8 cellular contexts compared by ENCODE assay signal in the genomic region with DNA sequence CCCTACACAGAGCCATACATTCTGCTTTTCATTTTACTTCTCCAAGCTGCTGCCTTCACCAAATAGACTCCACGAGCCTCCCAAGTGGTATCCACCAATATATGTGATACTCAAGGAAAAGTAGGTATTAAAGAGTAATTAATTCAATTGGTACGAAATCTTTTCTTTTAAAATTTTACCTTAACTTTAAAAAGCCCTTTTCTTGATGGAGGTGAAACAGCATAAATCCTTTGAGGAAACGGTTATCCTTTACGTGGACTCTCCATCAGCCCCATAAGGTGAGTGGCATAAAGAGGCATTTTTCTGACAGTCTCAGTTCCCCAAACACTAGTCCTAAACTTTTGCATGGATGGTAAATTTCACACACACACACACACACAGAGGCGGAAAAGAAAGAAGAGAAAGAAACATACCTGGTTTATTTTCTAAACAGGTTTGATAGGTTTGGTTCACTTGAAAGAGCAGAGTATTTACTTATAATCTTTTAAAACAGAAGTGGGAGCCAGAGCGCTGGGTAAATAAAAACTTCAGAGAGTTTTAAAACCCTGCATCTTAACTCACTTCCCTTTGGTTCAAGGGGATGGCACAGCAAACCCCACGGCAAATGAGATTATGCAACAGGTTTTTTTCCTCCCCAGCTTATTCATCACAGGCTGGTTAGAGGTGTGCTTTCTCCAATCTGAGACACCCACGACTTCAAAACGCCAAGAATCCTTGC. TPM values are rescaled to one million over a fixed set of nuclear protein-coding genes. Genes with fewer than 3 reads are reported as not detected.
DNase-seq lines count a peak whose midpoint lies in the region; ATAC-seq, FAIRE-seq and TF ChIP-seq lines count a peak whose summit lies in the region.

No MANE protein-coding gene starts in this region.

- H3K27me3 ChIP-seq in K562 (ENCODE audit: control insufficient read depth in 2 of 2, insufficient read depth in 2 of 2, low read length in 2 of 2), result no peaks in the 10 kb centered on the region
- no peaks in the 10 kb centered on the region for H3K27me3 ChIP-seq in iPS-20b (ENCODE audit: insufficient read depth, low read length)

- H2AFZ ChIP-seq in K562 (ENCODE audit: low read depth, low read length), result peak overlapping the region; percentile 78

- no peak; the same call in 1 of the 2 replicates for TF ChIP-seq POLR2A in K562 (conservative IDR thresholded peaks at IDR 0.05)

- CTCF ChIA-PET in GM10248 (lab: Yijun Ruan, JAX), result no interaction called here
- CTCF ChIA-PET in K562 (lab: Yijun Ruan, JAX; ENCODE audit: low intra/inter-chr PET ratio), result interaction anchor here (1.0 kb wide), 1 partner anchor 51 kb away, joined by 3 read pairs; a partner anchor contains a TSS

- no peaks in the 10 kb centered on the region for H3K9me1 ChIP-seq in K562 (ENCODE audit: control insufficient read depth, insufficient read depth, low read length)

- peak overlapping the region; percentile 90 for H3K4me2 ChIP-seq in K562 (ENCODE audit: insufficient read depth, low read length)

- H4K20me1 ChIP-seq in K562 (replicated peaks; ENCODE audit: control insufficient read depth, insufficient read depth, low read length), result no peaks in the 10 kb centered on the region

- H3K36me3 ChIP-seq in K562 (ENCODE audit: control insufficient read depth, insufficient read depth, low read length) (no peaks in the 10 kb centered on the region), iPS-20b (ENCODE audit: insufficient read depth, low read depth, low read length) (no peaks in the 10 kb centered on the region)

- no peak for TF ChIP-seq RAD21 in K562 (CRISPR knock-in tag; conservative IDR thresholded peaks at IDR 0.05 in 1 of 2, IDR thresholded peaks at IDR 0.05 in 1 of 2)

- H3K9ac ChIP-seq in K562 (ENCODE audit: insufficient read depth in 1 of 2, low read depth in 2 of 2, low read length in 2 of 2), result peak overlapping the region; percentile 68 to 96; a peak in 2 of 4 replicates
- peak overlapping the region; percentile 96 for H3K9ac ChIP-seq in iPS-20b (ENCODE audit: low read depth, low read length)

- H3K4me1 ChIP-seq in K562 (replicated peaks in 1 of 2; ENCODE audit: control insufficient read depth in 2 of 2, insufficient read depth in 2 of 2, low read length in 2 of 2) (peaks cover 9 to 11% of the 10 kb centered on the region in 2 experiments; a peak in 4 of 5 replicates), iPS-20b (ENCODE audit: insufficient read depth, low read length) (peaks cover 21% of the 10 kb centered on the region)

- peak; percentile 42 for DNase-seq in GM10248 (ENCODE audit: extremely low spot score)
- DNase-seq in Kasumi-1 (lab: John Stamatoyannopoulos, UW), result peak; percentile 12 to 34
- peak; percentile 14 to 82 (median 53) for DNase-seq in T-helper 1 cell
- peak in 3 of 4 experiments; percentile 8 to 52 (median 23) for DNase-seq in K562 (ENCODE audit: extremely low read depth in 1 of 4, low spot score in 3 of 4)
- DNase-seq in posterior vena cava (ENCODE audit: low spot score), result no peak

- TSS peak; percentile 55 for BruUV-seq in K562 (replicated peaks; lab: Mats Ljungman, UMichigan)

- peak; percentile 77 for FAIRE-seq in K562 (lab: Jason Lieb, UNC)

- H3K4me3 ChIP-seq in K562 (peak overlapping the region; percentile 82), iPS-20b (ENCODE audit: low read length) (peak overlapping the region; percentile 98), skin epidermis (peak overlapping the region; percentile 50 to 90 (median 73))

- in situ Hi-C loops in K562 (cut with MboI), result no loop called here

- intact Hi-C loops in K562 (cut with micrococcal nuclease) (loop anchor here (5.0 kb wide), 3 partner anchors 52 to 183 kb away; a partner anchor contains a TSS), posterior vena cava (cut with DNase I) (loop anchor here (10.0 kb wide), 1 partner anchor 186 kb away; no protein-coding TSS in a partner anchor)

- 3% methylated on average over 9 of the region's 9 CpGs for WGBS in K562 (ENCODE audit: insufficient coverage, low coverage, missing lambda C conversion rate)

- TF ChIP-seq EP300 in K562 (IDR thresholded peaks at IDR 0.05; ENCODE audit: low read length), result no peak

- POLR2A ChIA-PET in GM10248 (lab: Yijun Ruan, JAX) (no interaction called here), K562 (lab: Yijun Ruan, JAX) (interaction anchor here (0.8 kb wide), 1 partner anchor 227 kb away, joined by 3 read pairs; no protein-coding TSS in a partner anchor)

- ATAC-seq in K562 (peak; percentile 64), GM19351 (IDR thresholded peaks at IDR 0.05; ENCODE audit: unreplicated experiment) (no peak)

- H3K27ac ChIP-seq in K562 (ENCODE audit: extremely low read depth, low read depth, low read length) (peak overlapping the region; percentile 97), iPS-20b (ENCODE audit: low read length) (peak overlapping the region; percentile 90), skin epidermis (peak overlapping the region in 20 of 21 experiments; percentile 89 to 100 (median 100))

- H3K79me2 ChIP-seq in K562 (ENCODE audit: control insufficient read depth, insufficient read depth, low read length), result peaks cover 49% of the 10 kb centered on the region

- TF ChIP-seq CTCF in GM10248 (IDR thresholded peaks at IDR 0.05; ENCODE audit: control extremely low read depth, extremely low read depth, low read depth, missing control alignments), result no peak
- TF ChIP-seq CTCF in K562 (IDR thresholded peaks at IDR 0.05 in 2 of 3, conservative IDR thresholded peaks at IDR 0.05 in 1 of 3; ENCODE audit: insufficient read depth in 2 of 3, low read depth in 1 of 3, low read length in 3 of 3), result no peak

- H3K9me3 ChIP-seq in K562 (replicated peaks; ENCODE audit: control insufficient read depth, insufficient read depth, low read depth, low read length), result no peaks in the 10 kb centered on the region
- H3K9me3 ChIP-seq in iPS-20b (ENCODE audit: insufficient read depth, low read depth, low read length), result no peaks in the 10 kb centered on the region

TF ChIP-seq in K562, 482 proteins besides CTCF, POLR2A, EP300 and RAD21 (continues in another document):
- TF ChIP-seq ZNF584 (CRISPR knock-in tag; IDR thresholded peaks at IDR 0.05; ENCODE audit: low read depth) (no peak), RFX5 (IDR thresholded peaks at IDR 0.05; ENCODE audit: low read depth, low read length) (0 out of 2 replicates have a peak, but pooled peaks have one; percentile 14), MAFF (IDR thresholded peaks at IDR 0.05; ENCODE audit: low read length) (no peak), PHF21A (IDR thresholded peaks at IDR 0.05; ENCODE audit: borderline replicate concordance, low read depth) (0 out of 2 replicates have a peak, but pooled peaks have one; percentile 10), HDAC6 (IDR thresholded peaks at IDR 0.05; ENCODE audit: low read depth, low read length) (no peak), YY1 (IDR thresholded peaks at IDR 0.05; ENCODE audit: borderline replicate concordance in 1 of 3, control insufficient read depth in 1 of 3, extremely low read depth in 1 of 3, insufficient read depth in 3 of 3, insufficient read length in 1 of 3, insufficient replicate concordance in 2 of 3, low read depth in 1 of 3, low read length in 2 of 3) (no peak), CEBPG (CRISPR knock-in tag; IDR thresholded peaks at IDR 0.05) (no peak; the same call in 1 of the 2 replicates), CEBPG (tag; conservative IDR thresholded peaks at IDR 0.05 in 1 of 2, IDR thresholded peaks at IDR 0.05 in 1 of 2) (peak; percentile 67 to 80), FOSL1 (tag; conservative IDR thresholded peaks at IDR 0.05) (0 out of 2 replicates have a peak, but pooled peaks have one; percentile 15), CEBPB (tag; IDR thresholded peaks at IDR 0.05) (peak; percentile 84)

RNA-seq across cellular contexts. Expression of a gene that starts 1.9 kb away (rescaled TPM):
- total RNA-seq in K562 (2011; cell fraction: chromatin; rRNA removed; ENCODE audit: low replicate concordance), result 11.4 and 26.0 TPM in 2 replicates
- total RNA-seq in K562 (2011; cell fraction: nucleolus; rRNA removed), result 5.7 and 5.8 TPM in 2 replicates
- 7.7 and 9.8 TPM in 2 replicates for total RNA-seq in K562 (2011; cell fraction: nucleoplasm; rRNA removed)
- total RNA-seq in K562 (2014; rRNA removed) (4.7 and 5.6 TPM in 2 replicates), K562 (2014; rRNA removed; fragmentation: Illumina TruSeq; extraction: Trizol) (5.7 and 7.1 TPM in 2 replicates), K562 (2015; rRNA removed; fragmentation: Illumina TruSeq; extraction: Trizol) (6.2 and 6.4 TPM in 2 replicates), K562 (2021) (9.2 and 10.1 TPM in 2 replicates), posterior vena cava (10 to 100 TPM; 14.8 to 19.5 TPM)
- polyA plus RNA-seq in K562 (2011; rRNA removed) (10.0 and 12.3 TPM in 2 replicates), K562 (2014; fragmentation: Illumina TruSeq; extraction: Trizol) (7.0 and 8.0 TPM in 2 replicates), K562 (2014; fragmentation: Nextera tagmentation; extraction: Ambion mirVana) (1 to 10 TPM in 1 of 2 experiments, under 1 TPM in 1; 0.70 to 1.1 TPM), K562 (2014; rRNA removed) (5.1 and 5.8 TPM in 2 replicates)
- 6.5 and 7.6 TPM in 2 replicates for polyA plus RNA-seq in K562 (2011; cell fraction: cytosol; rRNA removed)
- polyA plus RNA-seq in K562 (2011; cell fraction: nucleus; rRNA removed), result 4.4 and 7.8 TPM in 2 replicates
- polyA plus RNA-seq in K562 (2012), result 4.5 and 5.1 TPM in 2 replicates
- 18.1 and 24.1 TPM in 2 replicates for polyA minus RNA-seq in K562 (2011; rRNA and poly(A)+ RNA removed)
- 9.5 and 10.6 TPM in 2 replicates for polyA minus RNA-seq in K562 (2011; cell fraction: cytosol; rRNA and poly(A)+ RNA removed)
- 3.1 and 7.0 TPM in 2 replicates for polyA minus RNA-seq in K562 (2011; cell fraction: nucleus; rRNA and poly(A)+ RNA removed)

RNA-seq across cellular contexts. Expression of a gene that starts 50.9 kb away (rescaled TPM):
- 2.3 and 3.8 TPM in 2 replicates for total RNA-seq in K562 (2011; cell fraction: chromatin; rRNA removed; ENCODE audit: low replicate concordance)
- 2.0 and 2.9 TPM in 2 replicates for total RNA-seq in K562 (2011; cell fraction: nucleolus; rRNA removed)
- total RNA-seq in K562 (2011; cell fraction: nucleoplasm; rRNA removed), result 3.2 and 6.9 TPM in 2 replicates
- 7.3 and 8.9 TPM in 2 replicates for total RNA-seq in K562 (2014; rRNA removed)
- total RNA-seq in K562 (2014; rRNA removed; fragmentation: Illumina TruSeq; extraction: Trizol), result 5.7 and 6.4 TPM in 2 replicates
- total RNA-seq in K562 (2015; rRNA removed; fragmentation: Illumina TruSeq; extraction: Trizol), result 5.5 and 5.6 TPM in 2 replicates
- 3.8 and 5.2 TPM in 2 replicates for total RNA-seq in K562 (2021)
- 4.7 and 5.2 TPM in 2 replicates for polyA plus RNA-seq in K562 (2011; rRNA removed)
- polyA plus RNA-seq in K562 (2011; cell fraction: cytosol; rRNA removed), result 2.1 and 3.8 TPM in 2 replicates
- polyA plus RNA-seq in K562 (2011; cell fraction: nucleus; rRNA removed), result 1.8 and 2.6 TPM in 2 replicates
- polyA plus RNA-seq in K562 (2012), result 4.4 and 7.9 TPM in 2 replicates
- 4.6 and 5.0 TPM in 2 replicates for polyA plus RNA-seq in K562 (2014; fragmentation: Illumina TruSeq; extraction: Trizol)
- 1 to 10 TPM; 1.7 to 1.9 TPM for polyA plus RNA-seq in K562 (2014; fragmentation: Nextera tagmentation; extraction: Ambion mirVana)
- 2.9 and 4.8 TPM in 2 replicates for polyA plus RNA-seq in K562 (2014; rRNA removed)
- polyA minus RNA-seq in K562 (2011; rRNA and poly(A)+ RNA removed), result 6.3 and 7.0 TPM in 2 replicates
- 2.6 TPM in 2 replicates for polyA minus RNA-seq in K562 (2011; cell fraction: cytosol; rRNA and poly(A)+ RNA removed)
- polyA minus RNA-seq in K562 (2011; cell fraction: nucleus; rRNA and poly(A)+ RNA removed), result 1.8 and 2.7 TPM in 2 replicates
- 10 to 100 TPM; 30.3 to 30.6 TPM for total RNA-seq in posterior vena cava
